7 cellular contexts compared by ENCODE assay signal in genomic region chr16:76446251-76446650, GRCh38.
"Had no signal": no experiment of that assay in that cellular context is flagged by ENCODE, and none has a peak within 500 bp of the region (broad histone marks: within the 10 kb centered on the region; RNA-seq: fewer than 3 reads in every experiment).

No MANE protein-coding gene starts in this region.

- H3K27ac ChIP-seq: GM23248, HL-60 had no signal

- ATAC-seq: HCT116, HepG2 had no signal

- DNase-seq: GM23248, GOT3, H7, HFFc6 had no signal
